ENCODE assay signal across 11 cellular contexts in genomic region chr1:119071321-119071720, GRCh38.
"Had no signal": no experiment of that assay in that cellular context is flagged by ENCODE, and none has a peak within 500 bp of the region (broad histone marks: within the 10 kb centered on the region; RNA-seq: fewer than 3 reads in every experiment).

No MANE protein-coding gene starts in this region.

- H2AFZ ChIP-seq: GM23248, GM23338 had no signal

- ATAC-seq: GM23338, HCT116 had no signal

- H3K4me3 ChIP-seq: GM23248, GM23338, HAP-1 had no signal

- H3K9ac ChIP-seq: GM23248 had no signal

- H3K9me3 ChIP-seq: HAP-1 had no signal

- DNase-seq: GM23248, GOT3, H7, H9, HCEC 1CT, HFFc6 had no signal

- H3K27ac ChIP-seq: GM23248 had no signal

- H3K4me2 ChIP-seq: GM23338 had no signal

- H3K36me3 ChIP-seq: HAP-1 had no signal

- FAIRE-seq: H1, H54 had no signal
